In the genomic region with DNA sequence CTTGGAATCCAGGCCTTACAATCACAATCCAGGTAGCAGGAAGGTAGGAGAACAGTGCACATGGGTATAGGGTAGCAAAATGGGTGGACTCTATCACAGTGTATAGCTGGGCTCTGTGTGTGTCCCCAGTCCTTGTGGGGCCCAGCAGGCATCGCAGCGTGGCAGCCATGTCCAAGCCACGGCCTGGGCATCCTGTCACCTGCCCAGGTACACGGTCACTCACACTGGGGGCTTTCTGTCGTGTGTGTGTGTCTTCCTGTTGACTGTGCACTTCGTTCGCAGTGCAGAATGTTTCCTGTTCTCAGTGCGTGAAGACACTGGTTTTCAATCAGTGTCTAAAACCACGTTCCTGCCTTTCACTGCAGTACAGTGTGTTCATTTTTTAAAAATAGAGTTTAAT, we compare ENCODE assay signal across 1 cellular context.
TF ChIP-seq lines count a peak whose summit lies in the region.

No MANE protein-coding gene starts in this region.

TF ChIP-seq in GM23338, 12 proteins besides CTCF, POLR2A, EP300 and RAD21 (continued from another document):
- TF ChIP-seq, protein P1, sequence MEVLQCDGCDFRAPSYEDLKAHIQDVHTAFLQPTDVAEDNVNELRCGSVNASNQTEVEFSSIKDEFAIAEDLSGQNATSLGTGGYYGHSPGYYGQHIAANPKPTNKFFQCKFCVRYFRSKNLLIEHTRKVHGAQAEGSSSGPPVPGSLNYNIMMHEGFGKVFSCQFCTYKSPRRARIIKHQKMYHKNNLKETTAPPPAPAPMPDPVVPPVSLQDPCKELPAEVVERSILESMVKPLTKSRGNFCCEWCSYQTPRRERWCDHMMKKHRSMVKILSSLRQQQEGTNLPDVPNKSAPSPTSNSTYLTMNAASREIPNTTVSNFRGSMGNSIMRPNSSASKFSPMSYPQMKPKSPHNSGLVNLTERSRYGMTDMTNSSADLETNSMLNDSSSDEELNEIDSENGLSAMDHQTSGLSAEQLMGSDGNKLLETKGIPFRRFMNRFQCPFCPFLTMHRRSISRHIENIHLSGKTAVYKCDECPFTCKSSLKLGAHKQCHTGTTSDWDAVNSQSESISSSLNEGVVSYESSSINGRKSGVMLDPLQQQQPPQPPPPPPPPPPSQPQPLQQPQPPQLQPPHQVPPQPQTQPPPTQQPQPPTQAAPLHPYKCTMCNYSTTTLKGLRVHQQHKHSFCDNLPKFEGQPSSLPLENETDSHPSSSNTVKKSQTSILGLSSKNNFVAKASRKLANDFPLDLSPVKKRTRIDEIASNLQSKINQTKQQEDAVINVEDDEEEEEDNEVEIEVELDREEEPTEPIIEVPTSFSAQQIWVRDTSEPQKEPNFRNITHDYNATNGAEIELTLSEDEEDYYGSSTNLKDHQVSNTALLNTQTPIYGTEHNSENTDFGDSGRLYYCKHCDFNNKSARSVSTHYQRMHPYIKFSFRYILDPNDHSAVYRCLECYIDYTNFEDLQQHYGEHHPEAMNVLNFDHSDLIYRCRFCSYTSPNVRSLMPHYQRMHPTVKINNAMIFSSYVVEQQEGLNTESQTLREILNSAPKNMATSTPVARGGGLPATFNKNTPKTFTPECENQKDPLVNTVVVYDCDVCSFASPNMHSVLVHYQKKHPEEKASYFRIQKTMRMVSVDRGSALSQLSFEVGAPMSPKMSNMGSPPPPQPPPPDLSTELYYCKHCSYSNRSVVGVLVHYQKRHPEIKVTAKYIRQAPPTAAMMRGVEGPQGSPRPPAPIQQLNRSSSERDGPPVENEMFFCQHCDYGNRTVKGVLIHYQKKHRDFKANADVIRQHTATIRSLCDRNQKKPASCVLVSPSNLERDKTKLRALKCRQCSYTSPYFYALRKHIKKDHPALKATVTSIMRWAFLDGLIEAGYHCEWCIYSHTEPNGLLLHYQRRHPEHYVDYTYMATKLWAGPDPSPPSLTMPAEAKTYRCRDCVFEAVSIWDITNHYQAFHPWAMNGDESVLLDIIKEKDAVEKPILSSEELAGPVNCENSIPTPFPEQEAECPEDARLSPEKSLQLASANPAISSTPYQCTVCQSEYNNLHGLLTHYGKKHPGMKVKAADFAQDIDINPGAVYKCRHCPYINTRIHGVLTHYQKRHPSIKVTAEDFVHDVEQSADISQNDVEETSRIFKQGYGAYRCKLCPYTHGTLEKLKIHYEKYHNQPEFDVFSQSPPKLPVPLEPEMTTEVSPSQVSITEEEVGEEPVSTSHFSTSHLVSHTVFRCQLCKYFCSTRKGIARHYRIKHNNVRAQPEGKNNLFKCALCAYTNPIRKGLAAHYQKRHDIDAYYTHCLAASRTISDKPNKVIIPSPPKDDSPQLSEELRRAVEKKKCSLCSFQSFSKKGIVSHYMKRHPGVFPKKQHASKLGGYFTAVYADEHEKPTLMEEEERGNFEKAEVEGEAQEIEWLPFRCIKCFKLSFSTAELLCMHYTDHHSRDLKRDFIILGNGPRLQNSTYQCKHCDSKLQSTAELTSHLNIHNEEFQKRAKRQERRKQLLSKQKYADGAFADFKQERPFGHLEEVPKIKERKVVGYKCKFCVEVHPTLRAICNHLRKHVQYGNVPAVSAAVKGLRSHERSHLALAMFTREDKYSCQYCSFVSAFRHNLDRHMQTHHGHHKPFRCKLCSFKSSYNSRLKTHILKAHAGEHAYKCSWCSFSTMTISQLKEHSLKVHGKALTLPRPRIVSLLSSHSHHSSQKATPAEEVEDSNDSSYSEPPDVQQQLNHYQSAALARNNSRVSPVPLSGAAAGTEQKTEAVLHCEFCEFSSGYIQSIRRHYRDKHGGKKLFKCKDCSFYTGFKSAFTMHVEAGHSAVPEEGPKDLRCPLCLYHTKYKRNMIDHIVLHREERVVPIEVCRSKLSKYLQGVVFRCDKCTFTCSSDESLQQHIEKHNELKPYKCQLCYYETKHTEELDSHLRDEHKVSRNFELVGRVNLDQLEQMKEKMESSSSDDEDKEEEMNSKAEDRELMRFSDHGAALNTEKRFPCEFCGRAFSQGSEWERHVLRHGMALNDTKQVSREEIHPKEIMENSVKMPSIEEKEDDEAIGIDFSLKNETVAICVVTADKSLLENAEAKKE (CRISPR knock-in tag; IDR thresholded peaks at IDR 0.05), result no peak
- TF ChIP-seq EZH2phosphoT487 (IDR thresholded peaks at IDR 0.05; ENCODE audit: unreplicated experiment), result no peak
TF ChIP-seq in GM23338: peak in this region for 0.
